Comparison of ENCODE assay signal across 15 cellular contexts in the genomic region with DNA sequence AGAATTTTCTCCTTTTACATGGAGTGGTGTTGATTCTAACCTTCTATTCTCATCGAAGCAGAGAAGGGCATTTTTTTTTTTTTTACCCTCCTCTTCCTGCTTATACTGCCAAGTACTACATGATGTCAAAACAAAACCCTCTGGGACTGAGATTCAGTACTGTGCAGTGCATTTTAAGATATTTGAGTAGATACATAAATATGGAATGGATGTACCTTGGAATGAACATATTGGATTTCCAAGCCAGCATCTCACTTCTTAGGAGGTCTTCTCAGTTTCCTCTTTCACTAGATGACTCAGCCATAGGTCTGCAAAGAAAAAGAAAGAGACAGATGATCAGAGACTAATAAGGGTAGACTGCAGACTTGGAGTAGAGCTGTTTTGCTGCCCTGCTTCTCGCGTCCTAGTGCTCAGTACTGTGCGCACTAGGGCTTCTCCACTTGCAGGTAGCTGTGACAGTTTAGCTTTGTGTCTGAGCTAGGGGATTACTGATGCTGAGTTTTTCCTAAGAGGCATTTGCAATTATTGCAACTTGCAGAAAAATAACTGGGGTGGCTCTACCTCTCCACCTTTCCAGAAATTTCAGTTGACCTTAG. TPM values are rescaled to one million over a fixed set of nuclear protein-coding genes. Genes with fewer than 3 reads are reported as not detected.
DNase-seq lines count a peak whose midpoint lies in the region; ATAC-seq and TF ChIP-seq lines count a peak whose summit lies in the region.
"Had no signal": no experiment of that assay in that cellular context is flagged by ENCODE, and none has a peak within 500 bp of the region (broad histone marks: within the 10 kb centered on the region; RNA-seq: fewer than 3 reads in every experiment).

No MANE protein-coding gene starts in this region.

- H3K27me3 ChIP-seq in adipocyte (replicated peaks; ENCODE audit: control insufficient read depth, insufficient read depth, low read length), result no peaks in the 10 kb centered on the region
- H3K27me3 ChIP-seq: esophagus muscularis mucosa had no signal

- H3K4me1 ChIP-seq in adipocyte (ENCODE audit: control insufficient read depth, insufficient read depth, low read length), result peaks cover 21% of the 10 kb centered on the region

- TF ChIP-seq CTCF in AG10803 (conservative IDR thresholded peaks at IDR 0.05; ENCODE audit: low read length), result no peak

- peak overlapping the region; percentile 60 for H3K9ac ChIP-seq in adipocyte (ENCODE audit: low read length)

- H3K4me3 ChIP-seq in AG10803 (ENCODE audit: low read length) (no peak overlapping the region), adipocyte (ENCODE audit: low read length) (peak overlapping the region; percentile 58)
- H3K4me3 ChIP-seq: esophagus muscularis mucosa had no signal

- ATAC-seq in HG03378 (IDR thresholded peaks at IDR 0.05; ENCODE audit: unreplicated experiment), result no peak

- H3K9me3 ChIP-seq in adipocyte (ENCODE audit: control insufficient read depth, low read length), result no peaks in the 10 kb centered on the region
- H3K9me3 ChIP-seq: esophagus muscularis mucosa had no signal

- no peaks in the 10 kb centered on the region for H3K36me3 ChIP-seq in adipocyte (ENCODE audit: control insufficient read depth, insufficient read depth, low read length, severe bottlenecking)
- H3K36me3 ChIP-seq: esophagus muscularis mucosa had no signal

- DNase-seq in AG10803 (ENCODE audit: low read depth) (peak; percentile 60), HT1080 (ENCODE audit: low read depth) (peak; percentile 52), adipocyte (ENCODE audit: low read depth) (peak; percentile 43), kidney tubule cell (ENCODE audit: low spot score) (peak; percentile 46), 8988T (no peak), NAMALWA (ENCODE audit: low spot score) (no peak), NCI-H748 treated with DMSO at 0.1 percent for 48 hours (lab: John Stamatoyannopoulos, UW) (no peak)
- DNase-seq: activated CD4-positive, CD25-positive, alpha-beta regulatory T cell; activated effector memory CD4-positive, alpha-beta T cell treated with Interleukin-2 at 50 U/mL for 16 hours; NCI-H774; posterior cingulate gyrus had no signal

RNA-seq across cellular contexts. Expression of gene TPH2, which starts 20.4 kb away (rescaled TPM):
- total RNA-seq in HT1080 (2014; rRNA removed; shearing (Covaris generic)), result not detected in 2 replicates
- 0.07 TPM in 1 of 2 replicates, not detected in the other for polyA plus RNA-seq in HT1080 (2015; cell fraction: cytosol; rRNA removed)
- polyA plus RNA-seq in HT1080 (2015; cell fraction: nucleus; rRNA removed), result not detected in 2 replicates
- total RNA-seq: dermis microvascular lymphatic vessel endothelial cell, myocyte had no signal

Comparison
In these comparisons a context has a peak if more than half of its experiments do, and no peak if none do; other contexts are left out.
1. DNase-seq: peak in AG10803 (single experiment), HT1080 (single experiment), adipocyte (single experiment) and kidney tubule cell (single experiment); none in 8988T (single experiment), NAMALWA (single experiment) and NCI-H748 treated with DMSO at 0.1 percent for 48 hours (single experiment).